In genomic region chr5:142977363-142978051, GRCh38 we compare ENCODE assay signal across 8 cellular contexts.
DNase-seq lines count a peak whose midpoint lies in the region; ATAC-seq, FAIRE-seq and TF ChIP-seq lines count a peak whose summit lies in the region.

No MANE protein-coding gene starts in this region.

- ATAC-seq in GM19023 (IDR thresholded peaks at IDR 0.05; ENCODE audit: unreplicated experiment) (peak; percentile 66), HG03175 (IDR thresholded peaks at IDR 0.05; ENCODE audit: unreplicated experiment) (peak; percentile 94), HG02840 (IDR thresholded peaks at IDR 0.05; ENCODE audit: low FRiP score, unreplicated experiment) (no peak), HG03045 (IDR thresholded peaks at IDR 0.05; ENCODE audit: unreplicated experiment) (no peak)

- peak; percentile 49 for DNase-seq in T-helper 22 cell (ENCODE audit: low read depth)
- DNase-seq in central memory CD4-positive, alpha-beta T cell, result peak; percentile 58
- peak; percentile 26 for DNase-seq in small intestine
- DNase-seq in D721Med (ENCODE audit: insufficient read length, low spot score), result no peak

- H3K27me3 ChIP-seq in small intestine (ENCODE audit: control insufficient read depth in 2 of 2, insufficient read depth in 2 of 2, low read length in 2 of 2), result no peaks in the 10 kb centered on the region

- H3K36me3 ChIP-seq in small intestine (ENCODE audit: control insufficient read depth in 2 of 2, insufficient read depth in 2 of 2, low read length in 2 of 2), result no peaks in the 10 kb centered on the region

- no peak for TF ChIP-seq CTCF in D721Med (IDR thresholded peaks at IDR 0.05; ENCODE audit: insufficient read depth, missing control alignments)

- peaks cover 12 to 17% of the 10 kb centered on the region in 2 donors for H3K4me1 ChIP-seq in small intestine (ENCODE audit: control insufficient read depth in 2 of 2, insufficient read depth in 1 of 2, low read depth in 1 of 2, low read length in 1 of 2)

- peak overlapping the region in 1 of 2 donors; percentile 58 for H3K27ac ChIP-seq in small intestine (ENCODE audit: low read depth in 1 of 2, low read length in 1 of 2)

- no peak overlapping the region for H3K4me3 ChIP-seq in small intestine (ENCODE audit: low read depth in 1 of 2, low read length in 2 of 2)

- 73 to 89% (median 80%) methylated on average over 8 of the region's 8 CpGs for WGBS in small intestine, 3 donors

- no peak for FAIRE-seq in small intestine (lab: Jason Lieb, UNC)
- FAIRE-seq in D721Med (lab: Jason Lieb, UNC), result no peak

- H3K9me3 ChIP-seq in small intestine (ENCODE audit: control insufficient read depth, low read depth), result no peaks in the 10 kb centered on the region

Comparison
In these comparisons a context has a peak if more than half of its experiments do, and no peak if none do; other contexts are left out.
1. ATAC-seq: peak in GM19023 (single experiment) and HG03175 (single experiment); none in HG02840 (single experiment) and HG03045 (single experiment).